4 cellular contexts compared by ENCODE assay signal in genomic region chrX:88746215-88746614, GRCh38. TPM values are rescaled to one million over a fixed set of nuclear protein-coding genes. Genes with fewer than 3 reads are reported as not detected.
"Had no signal": no experiment of that assay in that cellular context is flagged by ENCODE, and none has a peak within 500 bp of the region (broad histone marks: within the 10 kb centered on the region; RNA-seq: fewer than 3 reads in every experiment).

No MANE protein-coding gene starts in this region.

RNA-seq across cellular contexts. Expression of gene CPXCR1, which starts 0.8 kb away (rescaled TPM):
- total RNA-seq: LHCN-M2, M059J, MCF 10A, NCI-H460 had no signal
